In the genomic region with DNA sequence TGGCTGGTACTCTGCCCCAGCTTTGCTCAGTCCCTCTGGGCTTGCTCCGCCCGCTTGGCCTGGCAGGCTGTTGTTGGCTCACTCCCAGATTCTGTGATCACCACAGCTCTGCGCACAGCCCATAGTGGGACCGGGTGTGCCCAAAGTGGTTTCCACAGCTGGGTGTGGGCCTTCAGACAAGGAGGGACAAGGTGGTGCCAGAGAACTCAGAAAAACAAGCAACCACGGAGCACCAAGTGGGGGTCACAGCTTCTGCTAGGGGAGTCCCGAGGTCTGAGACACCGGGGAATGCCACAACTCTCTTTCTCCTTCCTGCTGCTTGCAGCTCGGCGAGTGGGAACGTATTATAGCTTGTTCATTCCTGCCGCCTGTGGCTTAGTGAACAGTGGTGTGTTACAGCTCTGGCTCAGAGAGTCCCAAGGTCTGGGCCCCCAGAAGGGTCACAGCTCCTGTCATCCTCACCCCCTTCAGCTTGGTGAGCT, we compare ENCODE assay signal across 8 cellular contexts. TPM values are rescaled to one million over a fixed set of nuclear protein-coding genes. Genes with fewer than 3 reads are reported as not detected.
A peak's percentile ranks its signal among the peaks of the same experiment; 100 is the strongest.
DNase-seq lines count a peak whose midpoint lies in the region; ATAC-seq and TF ChIP-seq lines count a peak whose summit lies in the region.

No MANE protein-coding gene starts in this region.

- H3K9me3 Mint-ChIP-seq in chondrocyte (ENCODE audit: low read depth): no peaks in the 10 kb centered on the region
- no peaks in the 10 kb centered on the region for H3K9me3 Mint-ChIP-seq in naive B cell
- peaks cover 0 to 2% (median 0%) of the 10 kb centered on the region in 5 donors for H3K9me3 Mint-ChIP-seq in CD8-positive, alpha-beta memory T cell
- no peaks in the 10 kb centered on the region for H3K9me3 Mint-ChIP-seq in activated CD8-positive, alpha-beta T cell treated with anti-CD3 and anti-CD28 coated beads, Interleukin-2, amount 10 ng/mL, durations not matched to agents 7 days and 5 days (ENCODE audit: insufficient read depth)

- H3K9me3 ChIP-seq in CD8-positive, alpha-beta memory T cell (ENCODE audit: low read length): no peaks in the 10 kb centered on the region

- no peak overlapping the region for H3K4me3 ChIP-seq in CD8-positive, alpha-beta memory T cell (ENCODE audit: low read length)

- H3K4me1 ChIP-seq in CD8-positive, alpha-beta memory T cell (ENCODE audit: insufficient read depth, low read length): no peaks in the 10 kb centered on the region

- H3K27ac ChIP-seq in CD8-positive, alpha-beta memory T cell (ENCODE audit: low read depth, low read length): no peak overlapping the region

- peak overlapping the region; percentile 43 for H3K4me3 Mint-ChIP-seq in chondrocyte (ENCODE audit: unreplicated experiment)
- H3K4me3 Mint-ChIP-seq in naive B cell: peak overlapping the region in 5 of 8 donors; percentile 10 to 47 (median 24)
- H3K4me3 Mint-ChIP-seq in CD8-positive, alpha-beta memory T cell: no peak overlapping the region
- no peak overlapping the region for H3K4me3 Mint-ChIP-seq in activated CD8-positive, alpha-beta T cell treated with anti-CD3 and anti-CD28 coated beads, Interleukin-2, amount 10 ng/mL, durations not matched to agents 7 days and 5 days

- POLR2A ChIA-PET in CD8-positive, alpha-beta memory T cell (lab: Charles Lee): no interaction called here
- POLR2A ChIA-PET in activated CD8-positive, alpha-beta T cell treated with anti-CD3 and anti-CD28 coated beads, Interleukin-2, amount 10 ng/mL, durations not matched to agents 7 days and 5 days (lab: Charles Lee): no interaction called here

- H3K27me3 Mint-ChIP-seq in chondrocyte (ENCODE audit: low read depth): no peaks in the 10 kb centered on the region
- no peaks in the 10 kb centered on the region for H3K27me3 Mint-ChIP-seq in naive B cell
- peaks cover 0 to 6% of the 10 kb centered on the region in 2 donors for H3K27me3 Mint-ChIP-seq in CD8-positive, alpha-beta memory T cell
- no peaks in the 10 kb centered on the region for H3K27me3 Mint-ChIP-seq in activated CD8-positive, alpha-beta T cell treated with anti-CD3 and anti-CD28 coated beads, Interleukin-2, amount 10 ng/mL, durations not matched to agents 7 days and 5 days (ENCODE audit: low read depth)

- H3K27ac Mint-ChIP-seq in chondrocyte (ENCODE audit: unreplicated experiment) (peak overlapping the region; percentile 71), naive B cell (peak overlapping the region in 5 of 6 donors; percentile 33 to 87 (median 81))
- no peak overlapping the region for H3K27ac Mint-ChIP-seq in CD8-positive, alpha-beta memory T cell
- no peak overlapping the region for H3K27ac Mint-ChIP-seq in activated CD8-positive, alpha-beta T cell treated with anti-CD3 and anti-CD28 coated beads, Interleukin-2, amount 10 ng/mL, durations not matched to agents 7 days and 5 days

- H3K27me3 ChIP-seq in CD8-positive, alpha-beta memory T cell (ENCODE audit: insufficient read depth, low read length, poor library complexity, severe bottlenecking): no peaks in the 10 kb centered on the region

- no peak for TF ChIP-seq CTCF in chondrocyte (IDR thresholded peaks at IDR 0.05)

- H3K36me3 ChIP-seq in CD8-positive, alpha-beta memory T cell (ENCODE audit: insufficient read depth, low read length): no peaks in the 10 kb centered on the region

- H3K4me1 Mint-ChIP-seq in chondrocyte (ENCODE audit: low read depth) (peaks cover 35% of the 10 kb centered on the region), naive B cell (peaks cover 24 to 33% (median 28%) of the 10 kb centered on the region in 3 donors)
- H3K4me1 Mint-ChIP-seq in CD8-positive, alpha-beta memory T cell: no peaks in the 10 kb centered on the region
- no peaks in the 10 kb centered on the region for H3K4me1 Mint-ChIP-seq in activated CD8-positive, alpha-beta T cell treated with anti-CD3 and anti-CD28 coated beads, Interleukin-2, amount 10 ng/mL, durations not matched to agents 7 days and 5 days (ENCODE audit: low read depth)

- H3K36me3 Mint-ChIP-seq in chondrocyte (ENCODE audit: low read depth) (no peaks in the 10 kb centered on the region), naive B cell (no peaks in the 10 kb centered on the region)
- H3K36me3 Mint-ChIP-seq in CD8-positive, alpha-beta memory T cell: no peaks in the 10 kb centered on the region
- H3K36me3 Mint-ChIP-seq in activated CD8-positive, alpha-beta T cell treated with anti-CD3 and anti-CD28 coated beads, Interleukin-2, amount 10 ng/mL, durations not matched to agents 7 days and 5 days (ENCODE audit: low read depth): no peaks in the 10 kb centered on the region

- CTCF ChIA-PET in CD8-positive, alpha-beta memory T cell (lab: Charles Lee): no interaction called here
- CTCF ChIA-PET in activated CD8-positive, alpha-beta T cell treated with anti-CD3 and anti-CD28 coated beads, Interleukin-2, amount 10 ng/mL, durations not matched to agents 7 days and 5 days (lab: Charles Lee): no interaction called here

- in situ Hi-C loops in KBM-7 (cut with MboI; ENCODE audit: low pct_unique_long_range_greater_than_20kb, low sequenced_read_pairs): no loop called here

- peak; percentile 40 for DNase-seq in Daoy (ENCODE audit: low read depth)
- peak; percentile 93 for DNase-seq in chondrocyte (ENCODE audit: low spot score)
- no peak for DNase-seq in naive B cell
- DNase-seq in activated CD4-positive, alpha-beta T cell treated with anti-CD3 and anti-CD28 coated beads for 48 hours: no peak
- no peak for DNase-seq in KBM-7
- no peak for DNase-seq in CD8-positive, alpha-beta memory T cell
- DNase-seq in activated CD8-positive, alpha-beta T cell treated with anti-CD3 and anti-CD28 coated beads, Interleukin-2, amount 10 ng/mL, durations not matched to agents 7 days and 5 days: no peak

- peak; percentile 32 for ATAC-seq in HG02852 (IDR thresholded peaks at IDR 0.05; ENCODE audit: unreplicated experiment)
- ATAC-seq in naive B cell (ENCODE audit: low read depth in 2 of 2): peak; percentile 6 to 11
- ATAC-seq in activated CD8-positive, alpha-beta T cell treated with anti-CD3 and anti-CD28 coated beads, Interleukin-2, amount 10 ng/mL, durations not matched to agents 7 days and 5 days: no peak

RNA-seq across cellular contexts. Expression of a gene that starts 9.1 kb away (rescaled TPM):
- 11.7 and 16.9 TPM in 2 replicates for total RNA-seq in Daoy (2014; rRNA removed; shearing (Covaris generic))
- 0.38 TPM in 1 of 3 replicates, not detected in the others for total RNA-seq in chondrocyte
- 10 to 100 TPM; 33.8 to 53.2 (median 44.0) TPM for polyA plus RNA-seq in naive B cell (ENCODE audit: low read depth in 6 of 6)
- total RNA-seq in CD8-positive, alpha-beta memory T cell: under 1 TPM in 1 of 2 experiments, not detected in 1; 0.20 TPM
- not detected for polyA plus RNA-seq in CD8-positive, alpha-beta memory T cell
- not detected for total RNA-seq in activated CD8-positive, alpha-beta T cell treated with anti-CD3 and anti-CD28 coated beads, Interleukin-2, amount 10 ng/mL, durations not matched to agents 7 days and 5 days

Comparison
In these comparisons a context has a peak if more than half of its experiments do, and no peak if none do; other contexts are left out.
1. DNase-seq: peak in Daoy (single experiment) and chondrocyte (single experiment); none in naive B cell (single experiment), activated CD4-positive, alpha-beta T cell treated with anti-CD3 and anti-CD28 coated beads for 48 hours (single experiment), KBM-7 (single experiment), CD8-positive, alpha-beta memory T cell (0 of 5) and activated CD8-positive, alpha-beta T cell treated with anti-CD3 and anti-CD28 coated beads, Interleukin-2, amount 10 ng/mL, durations not matched to agents 7 days and 5 days (single experiment).
2. H3K27ac Mint-ChIP-seq: peak in chondrocyte (single experiment) and naive B cell (5 of 6); none in CD8-positive, alpha-beta memory T cell (0 of 8) and activated CD8-positive, alpha-beta T cell treated with anti-CD3 and anti-CD28 coated beads, Interleukin-2, amount 10 ng/mL, durations not matched to agents 7 days and 5 days (single experiment).
3. H3K4me3 Mint-ChIP-seq: peak in chondrocyte (single experiment) and naive B cell (5 of 8); none in CD8-positive, alpha-beta memory T cell (0 of 7) and activated CD8-positive, alpha-beta T cell treated with anti-CD3 and anti-CD28 coated beads, Interleukin-2, amount 10 ng/mL, durations not matched to agents 7 days and 5 days (single experiment).